In the genomic region with DNA sequence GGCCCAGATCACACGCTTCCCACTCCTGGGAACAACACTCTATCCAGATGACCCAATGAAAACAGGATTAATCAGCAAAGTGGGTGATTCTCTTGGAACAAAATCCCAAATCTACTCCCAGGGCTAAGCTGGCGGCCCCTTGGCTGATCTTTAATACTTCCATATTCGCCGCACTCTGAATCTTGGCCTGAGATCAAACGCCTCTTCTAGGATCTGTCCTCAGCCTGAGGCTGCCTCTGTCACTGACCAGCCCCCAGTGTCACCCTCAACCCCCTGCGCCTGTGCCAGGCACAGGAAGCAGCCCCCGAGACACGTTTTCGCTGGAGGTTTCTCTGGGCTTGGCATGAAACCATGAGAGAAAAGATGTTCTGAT, we compare ENCODE assay signal across 10 cellular contexts. TPM values are rescaled to one million over a fixed set of nuclear protein-coding genes. Genes with fewer than 3 reads are reported as not detected.
DNase-seq lines count a peak whose midpoint lies in the region; ATAC-seq and TF ChIP-seq lines count a peak whose summit lies in the region.
"Had no signal": no experiment of that assay in that cellular context is flagged by ENCODE, and none has a peak within 500 bp of the region (broad histone marks: within the 10 kb centered on the region; RNA-seq: fewer than 3 reads in every experiment).

No MANE protein-coding gene starts in this region.

- DNase-seq in NCI-H2107 (lab: John Stamatoyannopoulos, UW) (no peak), T-helper 1 cell (no peak)
- DNase-seq: activated CD4-positive, alpha-beta T cell treated with anti-CD3 and anti-CD28 coated beads for 36 hours; NCI-H774 had no signal

- WGBS in gastroesophageal sphincter (ENCODE audit: low coverage in 1 of 2), 2 donors = 15 to 31% methylated on average over 4 to 5 of the region's 9 CpGs

- peaks cover 0 to 34% of the 10 kb centered on the region in 2 donors for H3K36me3 ChIP-seq in gastroesophageal sphincter
- peaks cover 0 to 34% (median 34%) of the 10 kb centered on the region in 5 donors for H3K36me3 ChIP-seq in subcutaneous abdominal adipose tissue (ENCODE audit: control insufficient read depth in 5 of 5, insufficient read depth in 5 of 5, low read length in 5 of 5)

- H3K4me1 ChIP-seq in gastroesophageal sphincter = peaks cover 17 to 89% (median 64%) of the 10 kb centered on the region in 3 donors
- peaks cover 2 to 45% (median 30%) of the 10 kb centered on the region in 5 donors for H3K4me1 ChIP-seq in subcutaneous abdominal adipose tissue (ENCODE audit: control insufficient read depth in 5 of 5, insufficient read depth in 5 of 5, low read length in 5 of 5)

- peak; percentile 2; the same call in 2 of the 3 replicates for ATAC-seq in SK-N-SH treated with all-trans-retinoic acid at 6 μM for 48 hours
- no peak for ATAC-seq in gastroesophageal sphincter
- ATAC-seq in HG02623 (IDR thresholded peaks at IDR 0.05; ENCODE audit: unreplicated experiment) = no peak
- ATAC-seq: activated CD4-positive, alpha-beta T cell treated with anti-CD3 and anti-CD28 coated beads for 36 hours had no signal

- no peak for TF ChIP-seq POLR2A in gastroesophageal sphincter (IDR thresholded peaks at IDR 0.05)

- TF ChIP-seq CTCF in gastroesophageal sphincter (IDR thresholded peaks at IDR 0.05) = peak in 1 of 4 experiments; percentile 41

- H3K27ac ChIP-seq in gastroesophageal sphincter = peak overlapping the region; percentile 94 to 97 (median 94)
- peak overlapping the region; percentile 42 for H3K27ac ChIP-seq in subcutaneous abdominal adipose tissue (ENCODE audit: low read depth, low read length)

- H3K4me3 ChIP-seq in gastroesophageal sphincter (peak overlapping the region in 1 of 2 donors; percentile 32), subcutaneous abdominal adipose tissue (ENCODE audit: low read depth in 1 of 5, low read length in 5 of 5) (no peak overlapping the region)
- H3K4me3 ChIP-seq: lung had no signal

- H3K9ac ChIP-seq in subcutaneous abdominal adipose tissue (ENCODE audit: low read length in 5 of 5) = peak overlapping the region in 1 of 5 donors; percentile 47

- no peak for TF ChIP-seq EP300 in gastroesophageal sphincter (IDR thresholded peaks at IDR 0.05)

- H3K9me3 ChIP-seq in gastroesophageal sphincter (no peaks in the 10 kb centered on the region), subcutaneous abdominal adipose tissue (ENCODE audit: control insufficient read depth in 5 of 5, low read length in 5 of 5) (no peaks in the 10 kb centered on the region)

- no peaks in the 10 kb centered on the region for H3K27me3 ChIP-seq in gastroesophageal sphincter
- H3K27me3 ChIP-seq in subcutaneous abdominal adipose tissue (ENCODE audit: control insufficient read depth in 5 of 5, insufficient read depth in 4 of 5, low read length in 5 of 5) = no peaks in the 10 kb centered on the region

TF ChIP-seq in SK-N-SH treated with all-trans-retinoic acid at 6 μM for 48 hours, 23 proteins besides CTCF, POLR2A, EP300 and RAD21:
- TF ChIP-seq RARB (CRISPR knock-in tag; IDR thresholded peaks at IDR 0.05) (no peak), ZNF70 (CRISPR knock-in tag; IDR thresholded peaks at IDR 0.05) (no peak), ZNF8 (CRISPR knock-in tag; IDR thresholded peaks at IDR 0.05) (peak; percentile 66), PPARA (CRISPR knock-in tag; IDR thresholded peaks at IDR 0.05; ENCODE audit: borderline replicate concordance) (no peak), ZNF565 (CRISPR knock-in tag; conservative IDR thresholded peaks at IDR 0.05; ENCODE audit: low read depth) (no peak), TOX (CRISPR knock-in tag; IDR thresholded peaks at IDR 0.05; ENCODE audit: borderline replicate concordance) (no peak), CSDC2 (CRISPR knock-in tag; IDR thresholded peaks at IDR 0.05) (no peak)
- TF ChIP-seq, protein P1, sequence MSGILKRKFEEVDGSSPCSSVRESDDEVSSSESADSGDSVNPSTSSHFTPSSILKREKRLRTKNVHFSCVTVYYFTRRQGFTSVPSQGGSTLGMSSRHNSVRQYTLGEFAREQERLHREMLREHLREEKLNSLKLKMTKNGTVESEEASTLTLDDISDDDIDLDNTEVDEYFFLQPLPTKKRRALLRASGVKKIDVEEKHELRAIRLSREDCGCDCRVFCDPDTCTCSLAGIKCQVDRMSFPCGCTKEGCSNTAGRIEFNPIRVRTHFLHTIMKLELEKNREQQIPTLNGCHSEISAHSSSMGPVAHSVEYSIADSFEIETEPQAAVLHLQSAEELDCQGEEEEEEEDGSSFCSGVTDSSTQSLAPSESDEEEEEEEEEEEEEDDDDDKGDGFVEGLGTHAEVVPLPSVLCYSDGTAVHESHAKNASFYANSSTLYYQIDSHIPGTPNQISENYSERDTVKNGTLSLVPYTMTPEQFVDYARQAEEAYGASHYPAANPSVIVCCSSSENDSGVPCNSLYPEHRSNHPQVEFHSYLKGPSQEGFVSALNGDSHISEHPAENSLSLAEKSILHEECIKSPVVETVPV (CRISPR knock-in tag; IDR thresholded peaks at IDR 0.05) = no peak

RNA-seq across cellular contexts. Expression of gene CTXN1, which starts 2.4 kb away (rescaled TPM):
- total RNA-seq in gastroesophageal sphincter = 10 to 100 TPM; 18.3 to 33.3 (median 26.4) TPM

RNA-seq across cellular contexts. Expression of gene SNAPC2, which starts 8.2 kb away (rescaled TPM):
- total RNA-seq in gastroesophageal sphincter = 10 to 100 TPM; 29.5 to 37.7 (median 33.4) TPM

RNA-seq across cellular contexts. Expression of gene TGFBR3L, which starts 13.7 kb away (rescaled TPM):
- total RNA-seq in gastroesophageal sphincter = 1 to 10 TPM; 2.8 to 8.5 (median 5.4) TPM
- total RNA-seq: HT-29 had no signal

RNA-seq across cellular contexts. Expression of gene TIMM44, which starts 15.1 kb away (rescaled TPM):
- total RNA-seq in gastroesophageal sphincter = 100 to 1,000 TPM in 1 of 4 donors, 10 to 100 TPM in 3; 65.7 to 108 (median 86.4) TPM

RNA-seq across cellular contexts. Expression of gene MAP2K7, which starts 24.6 kb away (rescaled TPM):
- 10 to 100 TPM; 13.9 to 23.4 (median 17.9) TPM for total RNA-seq in gastroesophageal sphincter
